8 cellular contexts compared by ENCODE assay signal in the genomic region with DNA sequence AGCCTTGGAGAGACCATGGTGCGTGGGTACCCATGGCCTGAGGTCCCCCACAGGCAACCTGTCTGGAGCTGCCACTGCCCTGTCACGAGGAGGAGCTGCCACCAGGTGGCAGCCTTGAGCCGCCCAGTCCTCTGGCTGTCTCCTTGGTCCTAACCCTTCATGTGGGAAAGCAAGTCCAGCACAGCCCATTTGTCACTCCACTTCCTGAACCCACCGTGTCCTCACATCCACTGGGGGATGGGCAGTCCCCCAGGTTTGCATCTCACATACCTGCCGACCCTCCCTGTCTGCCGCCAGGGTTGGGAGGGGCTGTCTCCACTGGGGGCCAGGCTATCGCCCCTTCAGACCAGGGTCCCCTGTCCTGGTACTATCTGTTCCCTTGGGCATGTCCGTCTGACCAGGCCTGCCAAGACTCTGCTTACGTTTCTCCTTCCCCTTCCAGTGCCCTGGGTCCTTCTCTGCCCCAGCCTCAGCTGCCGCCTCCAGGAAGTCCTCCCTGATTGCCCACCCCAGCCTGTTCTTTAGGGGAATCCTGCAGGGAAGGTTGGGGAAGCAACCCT. TPM values are rescaled to one million over a fixed set of nuclear protein-coding genes. Genes with fewer than 3 reads are reported as not detected.
DNase-seq lines count a peak whose midpoint lies in the region; ATAC-seq and TF ChIP-seq lines count a peak whose summit lies in the region.

No MANE protein-coding gene starts in this region.

- TF ChIP-seq CTCF in GM12874 (IDR thresholded peaks at IDR 0.05; ENCODE audit: insufficient read depth, low read depth, low read length): peak; percentile 99
- TF ChIP-seq CTCF in ascending aorta (IDR thresholded peaks at IDR 0.05): peak; percentile 90 to 94 (median 92)
- TF ChIP-seq CTCF in sigmoid colon (IDR thresholded peaks at IDR 0.05): peak; percentile 73 to 97 (median 89)

- peaks cover 8 to 18% of the 10 kb centered on the region in 2 donors for H3K36me3 ChIP-seq in ascending aorta
- peaks cover 2 to 17% (median 10%) of the 10 kb centered on the region in 4 donors for H3K36me3 ChIP-seq in sigmoid colon

- no peaks in the 10 kb centered on the region for H3K9me3 Mint-ChIP-seq in T-helper 2 cell treated with Interferon-gamma antibody and Interleukin-4, amounts not matched to agents 5 μg/mL and 100 μg/mL, for 36 hours

- H3K9me3 ChIP-seq in ascending aorta (no peaks in the 10 kb centered on the region), right cardiac atrium (ENCODE audit: control insufficient read depth, low read length) (no peaks in the 10 kb centered on the region), sigmoid colon (no peaks in the 10 kb centered on the region)

- peak; percentile 53 for DNase-seq in NCI-H146 (lab: John Stamatoyannopoulos, UW)
- DNase-seq in T-helper 2 cell treated with Interferon-gamma antibody and Interleukin-4, amounts not matched to agents 5 μg/mL and 100 μg/mL, for 36 hours (ENCODE audit: low spot score): peak; percentile 73
- DNase-seq in ascending aorta (ENCODE audit: low spot score in 2 of 2): peak in 1 of 2 donors; percentile 89
- peak; percentile 80 to 94 (median 94) for DNase-seq in right cardiac atrium
- DNase-seq in sigmoid colon: peak; percentile 90

- peaks cover 9% of the 10 kb centered on the region for H3K4me1 Mint-ChIP-seq in T-helper 2 cell treated with Interferon-gamma antibody and Interleukin-4, amounts not matched to agents 5 μg/mL and 100 μg/mL, for 36 hours (ENCODE audit: low read depth)

- TF ChIP-seq POLR2A in sigmoid colon (IDR thresholded peaks at IDR 0.05): no peak

- ATAC-seq in right cardiac atrium (peak; percentile 17 to 24), GM19455 (IDR thresholded peaks at IDR 0.05; ENCODE audit: unreplicated experiment) (no peak), GM21390 (IDR thresholded peaks at IDR 0.05; ENCODE audit: unreplicated experiment) (no peak)

- TF ChIP-seq EP300 in sigmoid colon (IDR thresholded peaks at IDR 0.05): no peak

- H3K4me3 ChIP-seq in ascending aorta: no peak overlapping the region
- no peak overlapping the region for H3K4me3 ChIP-seq in right cardiac atrium (ENCODE audit: low read length)
- H3K4me3 ChIP-seq in sigmoid colon: no peak overlapping the region

- H3K27ac ChIP-seq in ascending aorta (no peak overlapping the region), right cardiac atrium (ENCODE audit: low read length) (no peak overlapping the region), sigmoid colon (no peak overlapping the region)

- H3K27me3 ChIP-seq in ascending aorta: peaks cover 8% of the 10 kb centered on the region
- no peaks in the 10 kb centered on the region for H3K27me3 ChIP-seq in right cardiac atrium (ENCODE audit: control insufficient read depth, insufficient read depth)
- peaks cover 20 to 23% (median 22%) of the 10 kb centered on the region in 3 donors for H3K27me3 ChIP-seq in sigmoid colon

- peaks cover 22% of the 10 kb centered on the region for H3K36me3 Mint-ChIP-seq in T-helper 2 cell treated with Interferon-gamma antibody and Interleukin-4, amounts not matched to agents 5 μg/mL and 100 μg/mL, for 36 hours (ENCODE audit: low read depth)

- peak overlapping the region; percentile 57 for H3K27ac Mint-ChIP-seq in T-helper 2 cell treated with Interferon-gamma antibody and Interleukin-4, amounts not matched to agents 5 μg/mL and 100 μg/mL, for 36 hours

- peak overlapping the region; percentile 48 for H3K4me3 Mint-ChIP-seq in T-helper 2 cell treated with Interferon-gamma antibody and Interleukin-4, amounts not matched to agents 5 μg/mL and 100 μg/mL, for 36 hours

- H3K27me3 Mint-ChIP-seq in T-helper 2 cell treated with Interferon-gamma antibody and Interleukin-4, amounts not matched to agents 5 μg/mL and 100 μg/mL, for 36 hours (ENCODE audit: low read depth): peaks cover 11% of the 10 kb centered on the region

- H3K4me1 ChIP-seq in ascending aorta (peaks cover 5 to 11% of the 10 kb centered on the region in 2 donors), right cardiac atrium (ENCODE audit: control insufficient read depth, insufficient read depth, low read length) (peaks cover 1% of the 10 kb centered on the region), sigmoid colon (peaks cover 0 to 18% (median 15%) of the 10 kb centered on the region in 4 donors)

- WGBS in right cardiac atrium: 31% methylated on average over 10 of the region's 10 CpGs
- WGBS in sigmoid colon, 2 donors: 29 to 39% methylated on average over 10 of the region's 10 CpGs

- intact Hi-C loops in ascending aorta (cut with DNase I): loop anchor here (2.0 to 5.0 kb wide), 2 partner anchors 129 to 212 kb away; a partner anchor contains a TSS
- intact Hi-C loops in right cardiac atrium (cut with DNase I): loop anchor here in 3 of 4 donors (5.0 to 10.0 kb wide), 3 partner anchors 75 to 102 kb away; a partner anchor contains a TSS
- intact Hi-C loops in sigmoid colon (cut with DNase I): loop anchor here (5.0 kb wide), 3 partner anchors 77 to 127 kb away; a partner anchor contains a TSS

RNA-seq across cellular contexts. Expression of a gene that starts 4.5 kb away (rescaled TPM):
- 156 TPM for total RNA-seq in ascending aorta
- total RNA-seq in right cardiac atrium: 10 to 100 TPM; 15.9 to 18.1 (median 17.0) TPM
- 25.3 TPM for polyA plus RNA-seq in right cardiac atrium
- 10 to 100 TPM; 24.7 to 49.3 (median 29.8) TPM for total RNA-seq in sigmoid colon
- 10 to 100 TPM; 37.0 to 87.8 (median 60.1) TPM for polyA plus RNA-seq in sigmoid colon

RNA-seq across cellular contexts. Expression of a gene that starts 5.8 kb away (rescaled TPM):
- total RNA-seq in ascending aorta (not detected), right cardiac atrium (not detected), sigmoid colon (not detected)
- polyA plus RNA-seq in right cardiac atrium (not detected), sigmoid colon (10 to 100 TPM; 23.4 to 40.6 (median 25.2) TPM)

RNA-seq across cellular contexts. Expression of a gene that starts 10.7 kb away (rescaled TPM):
- 442 TPM for total RNA-seq in ascending aorta
- 100 to 1,000 TPM; 288 to 417 (median 333) TPM for total RNA-seq in right cardiac atrium
- polyA plus RNA-seq in right cardiac atrium: 370 TPM
- total RNA-seq in sigmoid colon: 1,000 to 10,000 TPM in 1 of 4 donors, 100 to 1,000 TPM in 3; 602 to 1,004 (median 791) TPM
- 100 to 1,000 TPM; 129 to 455 (median 265) TPM for polyA plus RNA-seq in sigmoid colon

RNA-seq across cellular contexts. Expression of a gene that starts 31.5 kb away (rescaled TPM):
- total RNA-seq in ascending aorta (307 TPM), right cardiac atrium (100 to 1,000 TPM in 1 of 4 donors, 10 to 100 TPM in 3; 50.2 to 123 (median 62.4) TPM), sigmoid colon (10 to 100 TPM; 14.6 to 70.3 (median 15.4) TPM)
- polyA plus RNA-seq in right cardiac atrium (45.6 TPM), sigmoid colon (10 to 100 TPM; 42.1 to 87.0 (median 57.7) TPM)

RNA-seq across cellular contexts. Expression of a gene that starts 38.3 kb away (rescaled TPM):
- total RNA-seq in ascending aorta (232 TPM), right cardiac atrium (100 to 1,000 TPM; 490 to 706 (median 622) TPM), sigmoid colon (100 to 1,000 TPM in 3 of 4 donors, 10 to 100 TPM in 1; 74.7 to 112 (median 104) TPM)
- polyA plus RNA-seq in right cardiac atrium (660 TPM), sigmoid colon (100 to 1,000 TPM; 294 to 390 (median 352) TPM)

Comparison
In these comparisons a context has a peak if more than half of its experiments do, and no peak if none do; other contexts are left out.
1. ATAC-seq: peak in right cardiac atrium (2 of 2); none in GM19455 (single experiment) and GM21390 (single experiment).
2. Peak in every context shown above with its lines, with median percentiles within 50 percentile points of each other: CTCF ChIP-seq.